Comparison of ENCODE assay signal across 6 cellular contexts in genomic region chr4:49138818-49139217, GRCh38.
DNase-seq lines count a peak whose midpoint lies in the region; ATAC-seq and TF ChIP-seq lines count a peak whose summit lies in the region.
"Not testable (repeated sequence)": the region's sequence is repeated elsewhere in the genome, so short reads cannot be mapped to it uniquely, and the experiment has no call there.

No MANE protein-coding gene starts in this region.

- CTCF ChIA-PET in naive thymus-derived CD4-positive, alpha-beta T cell (lab: Charles Lee): not testable (repeated sequence)

- not testable (repeated sequence) for H3K4me1 Mint-ChIP-seq in T-helper 17 cell; naive thymus-derived CD4-positive, alpha-beta T cell

- not testable (repeated sequence) for H3K27ac Mint-ChIP-seq in T-helper 17 cell; naive thymus-derived CD4-positive, alpha-beta T cell

- not testable (repeated sequence) for H3K27me3 ChIP-seq in lower lobe of right lung (ENCODE audit: low read depth); naive thymus-derived CD4-positive, alpha-beta T cell (ENCODE audit: control insufficient read depth in 2 of 2, insufficient read depth in 2 of 2, low read length in 2 of 2); upper lobe of left lung; aorta (ENCODE audit: control insufficient read depth in 1 of 2, insufficient read depth in 2 of 2, low read length in 1 of 2)

- POLR2A ChIA-PET in naive thymus-derived CD4-positive, alpha-beta T cell (lab: Charles Lee): not testable (repeated sequence)

- ATAC-seq in HG03439 (IDR thresholded peaks at IDR 0.05; ENCODE audit: unreplicated experiment): peak; percentile 29
- ATAC-seq in T-helper 17 cell: peak; percentile 29
- peak; percentile 37 to 46 for ATAC-seq in lower lobe of right lung
- ATAC-seq in naive thymus-derived CD4-positive, alpha-beta T cell: peak; percentile 30
- peak; percentile 50 to 73 for ATAC-seq in upper lobe of left lung (ENCODE audit: low FRiP score in 2 of 2)
- ATAC-seq in aorta (ENCODE audit: low FRiP score): peak; percentile 63

- intact Hi-C loops in lower lobe of right lung (cut with DNase I); naive thymus-derived CD4-positive, alpha-beta T cell (cut with micrococcal nuclease); aorta (cut with DNase I): not testable (repeated sequence)

- H3K4me1 ChIP-seq in lower lobe of right lung; naive thymus-derived CD4-positive, alpha-beta T cell (ENCODE audit: control insufficient read depth in 2 of 2, insufficient read depth in 2 of 2, low read length in 2 of 2); upper lobe of left lung; aorta (ENCODE audit: control insufficient read depth in 1 of 2, insufficient read depth in 2 of 2, low read length in 2 of 2): not testable (repeated sequence)

- not testable (repeated sequence) for H3K4me3 ChIP-seq in lower lobe of right lung; naive thymus-derived CD4-positive, alpha-beta T cell (ENCODE audit: low read length); upper lobe of left lung; aorta (ENCODE audit: low read length in 2 of 2)

- not testable (repeated sequence) for TF ChIP-seq CTCF in lower lobe of right lung (IDR thresholded peaks at IDR 0.05); upper lobe of left lung (IDR thresholded peaks at IDR 0.05)

- not testable (repeated sequence) for H3K4me3 Mint-ChIP-seq in T-helper 17 cell; naive thymus-derived CD4-positive, alpha-beta T cell

- not testable (repeated sequence) for DNase-seq in T-helper 17 cell; lower lobe of right lung; naive thymus-derived CD4-positive, alpha-beta T cell; upper lobe of left lung; aorta

- not testable (repeated sequence) for H3K9me3 ChIP-seq in T-helper 17 cell (ENCODE audit: control insufficient read depth, low read length, poor library complexity, severe bottlenecking); lower lobe of right lung; naive thymus-derived CD4-positive, alpha-beta T cell (ENCODE audit: control insufficient read depth in 2 of 3, low read length in 3 of 3); upper lobe of left lung; aorta (ENCODE audit: control insufficient read depth, low read length)

- H3K36me3 Mint-ChIP-seq in T-helper 17 cell (ENCODE audit: low read depth): peaks cover 10% of the 10 kb centered on the region
- peaks cover 9 to 41% (median 21%) of the 10 kb centered on the region in 5 donors for H3K36me3 Mint-ChIP-seq in naive thymus-derived CD4-positive, alpha-beta T cell

- H3K36me3 ChIP-seq in lower lobe of right lung; naive thymus-derived CD4-positive, alpha-beta T cell (ENCODE audit: control insufficient read depth in 2 of 3, insufficient read depth in 3 of 3, low read length in 3 of 3); upper lobe of left lung; aorta (ENCODE audit: control insufficient read depth in 1 of 2, insufficient read depth in 2 of 2, low read length in 1 of 2): not testable (repeated sequence)

- H3K9me3 Mint-ChIP-seq in naive thymus-derived CD4-positive, alpha-beta T cell: peaks cover 6 to 40% (median 33%) of the 10 kb centered on the region in 11 donors

- not testable (repeated sequence) for TF ChIP-seq EP300 in upper lobe of left lung (IDR thresholded peaks at IDR 0.05)

- not testable (repeated sequence) for H3K27me3 Mint-ChIP-seq in T-helper 17 cell; naive thymus-derived CD4-positive, alpha-beta T cell

- TF ChIP-seq POLR2A in upper lobe of left lung (IDR thresholded peaks at IDR 0.05): not testable (repeated sequence)

- not testable (repeated sequence) for H3K27ac ChIP-seq in lower lobe of right lung; naive thymus-derived CD4-positive, alpha-beta T cell (ENCODE audit: low read depth, low read length); upper lobe of left lung; aorta (ENCODE audit: low read depth in 1 of 2, low read length in 2 of 2)

- 73% methylated on average over 8 of the region's 10 CpGs; no CpG with 5 or more reads in 1 of the 2 donors for WGBS in upper lobe of left lung, 2 donors
- 87 to 88% methylated on average over 5 of the region's 10 CpGs for WGBS in aorta, 2 donors
